Comparison of ENCODE assay signal across 6 cellular contexts in the genomic region with DNA sequence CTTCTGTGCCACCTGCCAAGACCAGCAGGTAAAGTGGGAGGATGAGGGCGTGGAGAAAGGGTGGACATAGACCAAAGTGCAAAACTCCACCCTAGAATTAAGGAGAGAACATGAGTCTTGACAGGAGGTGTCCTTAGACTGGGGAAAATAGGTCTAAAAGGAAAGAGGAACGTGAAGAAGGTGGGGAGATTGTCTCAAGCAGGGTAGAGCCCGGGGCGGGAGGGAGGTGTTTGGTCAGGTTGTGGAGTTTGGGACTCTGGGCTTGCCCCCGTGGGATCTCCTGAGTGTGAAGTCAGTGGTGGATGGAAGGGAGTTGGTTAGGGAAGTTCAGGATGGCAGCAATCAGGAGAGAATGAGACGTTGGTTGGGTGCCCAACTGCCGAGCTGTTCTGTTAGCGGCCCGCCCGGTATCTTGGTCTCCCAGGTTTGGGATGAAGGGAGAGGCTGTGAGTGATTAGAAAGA. TPM values are rescaled to one million over a fixed set of nuclear protein-coding genes. Genes with fewer than 3 reads are reported as not detected.
DNase-seq lines count a peak whose midpoint lies in the region; ATAC-seq and TF ChIP-seq lines count a peak whose summit lies in the region.

No MANE protein-coding gene starts in this region.

- WGBS in mesenchymal stem cell = 36% methylated on average over 10 of the region's 10 CpGs

- no peak for TF ChIP-seq CTCF in DND-41 (IDR thresholded peaks at IDR 0.05; ENCODE audit: borderline replicate concordance, extremely low read depth, low read length, poor library complexity, severe bottlenecking)

- peak overlapping the region; percentile 99 for H3K4me3 Mint-ChIP-seq in activated T-helper 1 cell treated with anti-CD3 and anti-CD28 coated beads, Interleukin-12 subunit alpha, Interleukin-12 subunit beta, Interleukin-2, Interleukin-4 antibody, amounts not matched to agents 30 ng/mL and 10 ng/mL and 1 ng/mL, durations not matched to agents 14 hours and 24 hours and 36 hours

- H2BK15ac ChIP-seq in mesenchymal stem cell (ENCODE audit: low read depth, poor library complexity, severe bottlenecking) = peak overlapping the region; percentile 35

- H3K4me1 ChIP-seq in DND-41 (ENCODE audit: insufficient read depth, low read length) (peaks cover 64% of the 10 kb centered on the region), mesenchymal stem cell (ENCODE audit: control insufficient read depth, insufficient read depth, low read depth, low read length) (peaks cover 19% of the 10 kb centered on the region)

- no peaks in the 10 kb centered on the region for H3K27me3 Mint-ChIP-seq in activated T-helper 1 cell treated with anti-CD3 and anti-CD28 coated beads, Interleukin-12 subunit alpha, Interleukin-12 subunit beta, Interleukin-2, Interleukin-4 antibody, amounts not matched to agents 30 ng/mL and 10 ng/mL and 1 ng/mL, durations not matched to agents 14 hours and 24 hours and 36 hours (ENCODE audit: insufficient read depth)

- peak overlapping the region; percentile 9 to 76 for H3K18ac ChIP-seq in mesenchymal stem cell (ENCODE audit: low read depth in 1 of 2, low read length in 2 of 2)

- H3K36me3 ChIP-seq in DND-41 (ENCODE audit: insufficient read depth, low read length) = peaks cover 47% of the 10 kb centered on the region
- no peaks in the 10 kb centered on the region for H3K36me3 ChIP-seq in mesenchymal stem cell (ENCODE audit: control insufficient read depth in 1 of 2, insufficient read depth in 2 of 2, low read depth in 1 of 2, low read length in 2 of 2)

- peaks cover 45% of the 10 kb centered on the region for H4K20me1 ChIP-seq in DND-41 (ENCODE audit: insufficient read depth, low read length)

- H3K9me3 Mint-ChIP-seq in activated T-helper 1 cell treated with anti-CD3 and anti-CD28 coated beads, Interleukin-12 subunit alpha, Interleukin-12 subunit beta, Interleukin-2, Interleukin-4 antibody, amounts not matched to agents 30 ng/mL and 10 ng/mL and 1 ng/mL, durations not matched to agents 14 hours and 24 hours and 36 hours = no peaks in the 10 kb centered on the region

- peak overlapping the region; percentile 94 for H3K4me2 ChIP-seq in DND-41 (ENCODE audit: insufficient read depth, low read length)
- H3K4me2 ChIP-seq in mesenchymal stem cell (ENCODE audit: low read length, poor library complexity, severe bottlenecking) = peak overlapping the region; percentile 85

- peak overlapping the region; percentile 42 to 92 for H2BK12ac ChIP-seq in mesenchymal stem cell (ENCODE audit: low read length in 2 of 2)

- H3K14ac ChIP-seq in mesenchymal stem cell (ENCODE audit: low read length in 2 of 2) = no peak overlapping the region

- intact Hi-C loops in activated T-helper 1 cell treated with anti-CD3 and anti-CD28 coated beads, Interleukin-12 subunit alpha, Interleukin-12 subunit beta, Interleukin-2, Interleukin-4 antibody, amounts not matched to agents 30 ng/mL and 10 ng/mL and 1 ng/mL, durations not matched to agents 14 hours and 24 hours and 36 hours (cut with micrococcal nuclease) = loop anchor here (1.0 to 10.0 kb wide), 4 partner anchors 9 to 1647 kb away; a partner anchor contains a TSS

- peak overlapping the region; percentile 5 to 88 for H3K4ac ChIP-seq in mesenchymal stem cell (ENCODE audit: low read depth in 1 of 2, low read length in 2 of 2)

- H2BK5ac ChIP-seq in mesenchymal stem cell (ENCODE audit: low read depth, low read length, poor library complexity, severe bottlenecking) = no peak overlapping the region

- H3K79me1 ChIP-seq in mesenchymal stem cell (replicated peaks; ENCODE audit: low read length, poor library complexity, severe bottlenecking) = peaks cover 19% of the 10 kb centered on the region

- peaks cover 41% of the 10 kb centered on the region for H3K36me3 Mint-ChIP-seq in activated T-helper 1 cell treated with anti-CD3 and anti-CD28 coated beads, Interleukin-12 subunit alpha, Interleukin-12 subunit beta, Interleukin-2, Interleukin-4 antibody, amounts not matched to agents 30 ng/mL and 10 ng/mL and 1 ng/mL, durations not matched to agents 14 hours and 24 hours and 36 hours (ENCODE audit: low read depth)

- peaks cover 79% of the 10 kb centered on the region for H3K79me2 ChIP-seq in DND-41 (ENCODE audit: insufficient read depth, low read length)

- H3K27me3 ChIP-seq in DND-41 (ENCODE audit: insufficient read depth, low read length, poor library complexity) (no peaks in the 10 kb centered on the region), mesenchymal stem cell (ENCODE audit: control insufficient read depth in 1 of 2, insufficient read depth in 1 of 2, low read length in 2 of 2) (no peaks in the 10 kb centered on the region)

- H4K8ac ChIP-seq in mesenchymal stem cell (ENCODE audit: low read length) = peak overlapping the region; percentile 93

- H3K9me3 ChIP-seq in DND-41 (ENCODE audit: insufficient read depth, low read length, severe bottlenecking) (no peaks in the 10 kb centered on the region), mesenchymal stem cell (ENCODE audit: control insufficient read depth, low read length) (no peaks in the 10 kb centered on the region)

- H4K91ac ChIP-seq in mesenchymal stem cell (ENCODE audit: low read length) = peak overlapping the region; percentile 84

- H2AFZ ChIP-seq in DND-41 (ENCODE audit: low read depth, low read length) (peak overlapping the region; percentile 52), mesenchymal stem cell (ENCODE audit: low read depth, low read length) (peak overlapping the region; percentile 8)

- H3K27ac ChIP-seq in DND-41 (ENCODE audit: low read length) = peak overlapping the region; percentile 96
- H3K27ac ChIP-seq in mesenchymal stem cell (ENCODE audit: low read length, poor library complexity, severe bottlenecking) = peak overlapping the region; percentile 46

- H3K23ac ChIP-seq in mesenchymal stem cell (ENCODE audit: low read length in 2 of 2) = no peak overlapping the region

- no peak for ATAC-seq in DND-41 (ENCODE audit: insufficient read depth, low read depth)
- no peak for ATAC-seq in GM21825 (IDR thresholded peaks at IDR 0.05; ENCODE audit: unreplicated experiment)
- ATAC-seq in GM21619 (IDR thresholded peaks at IDR 0.05; ENCODE audit: unreplicated experiment) = no peak

- H3K27ac Mint-ChIP-seq in activated T-helper 1 cell treated with anti-CD3 and anti-CD28 coated beads, Interleukin-12 subunit alpha, Interleukin-12 subunit beta, Interleukin-2, Interleukin-4 antibody, amounts not matched to agents 30 ng/mL and 10 ng/mL and 1 ng/mL, durations not matched to agents 14 hours and 24 hours and 36 hours = peak overlapping the region; percentile 98

- H3K9ac ChIP-seq in DND-41 (ENCODE audit: low read depth, low read length) (peak overlapping the region; percentile 88), mesenchymal stem cell (ENCODE audit: low read length) (peak overlapping the region; percentile 90)

- H2AK5ac ChIP-seq in mesenchymal stem cell (ENCODE audit: low read length, severe bottlenecking) = peak overlapping the region; percentile 32

- H3K4me3 ChIP-seq in DND-41 (ENCODE audit: low read depth in 1 of 2, low read length in 2 of 2) (peak overlapping the region; percentile 74 to 80), mesenchymal stem cell (ENCODE audit: insufficient read depth in 1 of 2, low read depth in 1 of 2, low read length in 2 of 2) (peak overlapping the region; percentile 65 to 84)

- H3K4me1 Mint-ChIP-seq in activated T-helper 1 cell treated with anti-CD3 and anti-CD28 coated beads, Interleukin-12 subunit alpha, Interleukin-12 subunit beta, Interleukin-2, Interleukin-4 antibody, amounts not matched to agents 30 ng/mL and 10 ng/mL and 1 ng/mL, durations not matched to agents 14 hours and 24 hours and 36 hours (ENCODE audit: low read depth) = peaks cover 59% of the 10 kb centered on the region

- no peak for DNase-seq in DND-41
- DNase-seq in activated T-helper 1 cell treated with anti-CD3 and anti-CD28 coated beads, Interleukin-12 subunit alpha, Interleukin-12 subunit beta, Interleukin-2, Interleukin-4 antibody, amounts not matched to agents 30 ng/mL and 10 ng/mL and 1 ng/mL, durations not matched to agents 14 hours and 24 hours and 36 hours (ENCODE audit: low spot score) = no peak
- DNase-seq in mesenchymal stem cell = no peak
- DNase-seq in COLO829 (ENCODE audit: low spot score) = no peak

- no peak overlapping the region for H2BK120ac ChIP-seq in mesenchymal stem cell (ENCODE audit: low read depth, low read length)

RNA-seq across cellular contexts. Expression of a gene that starts 0.4 kb away (rescaled TPM):
- 352 and 379 TPM in 2 replicates for total RNA-seq in activated T-helper 1 cell treated with anti-CD3 and anti-CD28 coated beads, Interleukin-12 subunit alpha, Interleukin-12 subunit beta, Interleukin-2, Interleukin-4 antibody, amounts not matched to agents 30 ng/mL and 10 ng/mL and 1 ng/mL, durations not matched to agents 14 hours and 24 hours and 36 hours
- polyA plus RNA-seq in mesenchymal stem cell (2013, experiment 1 of 2) = 32.7 TPM
- polyA plus RNA-seq in mesenchymal stem cell (2013, experiment 2 of 2) = 33.5 TPM

RNA-seq across cellular contexts. Expression of a gene that starts 3.7 kb away (rescaled TPM):
- 38.8 and 40.5 TPM in 2 replicates for total RNA-seq in activated T-helper 1 cell treated with anti-CD3 and anti-CD28 coated beads, Interleukin-12 subunit alpha, Interleukin-12 subunit beta, Interleukin-2, Interleukin-4 antibody, amounts not matched to agents 30 ng/mL and 10 ng/mL and 1 ng/mL, durations not matched to agents 14 hours and 24 hours and 36 hours
- polyA plus RNA-seq in mesenchymal stem cell (2013, experiment 1 of 2) = 26.1 TPM
- 29.0 TPM for polyA plus RNA-seq in mesenchymal stem cell (2013, experiment 2 of 2)

RNA-seq across cellular contexts. Expression of a gene that starts 34.5 kb away (rescaled TPM):
- 0.29 TPM in 1 of 2 replicates, not detected in the other for total RNA-seq in activated T-helper 1 cell treated with anti-CD3 and anti-CD28 coated beads, Interleukin-12 subunit alpha, Interleukin-12 subunit beta, Interleukin-2, Interleukin-4 antibody, amounts not matched to agents 30 ng/mL and 10 ng/mL and 1 ng/mL, durations not matched to agents 14 hours and 24 hours and 36 hours
- 0.26 TPM for polyA plus RNA-seq in mesenchymal stem cell (2013, experiment 1 of 2)
- 0.81 TPM for polyA plus RNA-seq in mesenchymal stem cell (2013, experiment 2 of 2)

RNA-seq across cellular contexts. Expression of a gene that starts 35.3 kb away (rescaled TPM):
- total RNA-seq in activated T-helper 1 cell treated with anti-CD3 and anti-CD28 coated beads, Interleukin-12 subunit alpha, Interleukin-12 subunit beta, Interleukin-2, Interleukin-4 antibody, amounts not matched to agents 30 ng/mL and 10 ng/mL and 1 ng/mL, durations not matched to agents 14 hours and 24 hours and 36 hours = 93.5 and 109 TPM in 2 replicates
- polyA plus RNA-seq in mesenchymal stem cell (2013, experiment 1 of 2) = 24.1 TPM
- polyA plus RNA-seq in mesenchymal stem cell (2013, experiment 2 of 2) = 20.7 TPM

RNA-seq across cellular contexts. Expression of a gene that starts 42.5 kb away (rescaled TPM):
- 42.6 and 47.0 TPM in 2 replicates for total RNA-seq in activated T-helper 1 cell treated with anti-CD3 and anti-CD28 coated beads, Interleukin-12 subunit alpha, Interleukin-12 subunit beta, Interleukin-2, Interleukin-4 antibody, amounts not matched to agents 30 ng/mL and 10 ng/mL and 1 ng/mL, durations not matched to agents 14 hours and 24 hours and 36 hours
- 108 TPM for polyA plus RNA-seq in mesenchymal stem cell (2013, experiment 1 of 2)
- polyA plus RNA-seq in mesenchymal stem cell (2013, experiment 2 of 2) = 107 TPM
